12 cellular contexts compared by ENCODE assay signal in the genomic region with DNA sequence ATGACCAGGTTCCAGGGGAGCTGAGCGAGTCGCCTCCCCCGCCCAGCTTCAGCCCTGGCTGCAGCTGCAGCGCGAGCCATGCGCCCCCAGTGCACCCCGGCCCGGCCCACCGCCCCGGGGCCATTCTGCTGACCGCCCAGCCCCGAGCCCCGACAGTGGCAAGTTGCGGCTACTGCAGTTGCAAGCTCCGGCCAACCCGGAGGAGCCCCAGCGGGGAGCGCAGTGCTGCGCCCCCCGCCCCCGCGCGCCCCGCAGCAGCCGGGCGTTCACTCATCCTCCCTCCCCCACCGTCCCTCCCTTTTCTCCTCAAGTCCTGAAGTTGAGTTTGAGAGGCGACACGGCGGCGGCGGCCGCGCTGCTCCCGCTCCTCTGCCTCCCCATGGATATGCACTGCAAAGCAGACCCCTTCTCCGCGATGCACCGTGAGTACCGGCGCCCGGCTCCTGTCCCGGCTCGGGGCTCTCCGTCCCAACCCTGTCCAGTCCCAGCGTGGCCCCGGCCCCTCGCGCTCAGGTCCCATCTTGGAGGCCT. TPM values are rescaled to one million over a fixed set of nuclear protein-coding genes. Genes with fewer than 3 reads are reported as not detected.
DNase-seq lines count a peak whose midpoint lies in the region; ATAC-seq and TF ChIP-seq lines count a peak whose summit lies in the region.
"Had no signal": no experiment of that assay in that cellular context is flagged by ENCODE, and none has a peak within 500 bp of the region (broad histone marks: within the 10 kb centered on the region; RNA-seq: fewer than 3 reads in every experiment).

No MANE protein-coding gene starts in this region.

- H3K9ac ChIP-seq in skeletal muscle satellite cell (ENCODE audit: low read depth, low read length) (no peak overlapping the region), colonic mucosa (ENCODE audit: low read depth in 2 of 2, low read length in 2 of 2) (no peak overlapping the region)

- H3K9me2 ChIP-seq in hepatocyte (replicated peaks; ENCODE audit: insufficient read depth) = no peaks in the 10 kb centered on the region

- TF ChIP-seq CTCF in hepatocyte (IDR thresholded peaks at IDR 0.05; ENCODE audit: poor library complexity) (no peak), colonic mucosa (IDR thresholded peaks at IDR 0.05) (no peak)

- H3K79me2 ChIP-seq in hepatocyte = no peaks in the 10 kb centered on the region

- no peak overlapping the region for H3K27ac ChIP-seq in hepatocyte
- no peak overlapping the region for H3K27ac ChIP-seq in colonic mucosa

- H3K4me3 ChIP-seq in hepatocyte (no peak overlapping the region), skeletal muscle satellite cell (ENCODE audit: low read length) (no peak overlapping the region), colonic mucosa (no peak overlapping the region)
- H3K4me3 ChIP-seq: GM12878 had no signal

- CTCF ChIA-PET in activated CD8-positive, alpha-beta memory T cell treated with anti-CD3 and anti-CD28 coated beads, Interleukin-2, amount 10 ng/mL, durations not matched to agents 7 days and 5 days (lab: Charles Lee) = interaction anchor here (0.8 kb wide), 1 partner anchor 67 kb away, joined by 3 read pairs; no protein-coding TSS in a partner anchor

- DNase-seq in activated CD8-positive, alpha-beta memory T cell treated with anti-CD3 and anti-CD28 coated beads, Interleukin-2, amount 10 ng/mL, durations not matched to agents 7 days and 5 days = no peak
- no peak for DNase-seq in activated CD8-positive, alpha-beta memory T cell treated with anti-CD3 and anti-CD28 coated beads for 24 hours
- DNase-seq in NCI-H69 (lab: John Stamatoyannopoulos, UW) (peak; percentile 7), hepatocyte (ENCODE audit: low spot score) (no peak), SKM-1 (lab: John Stamatoyannopoulos, UW; ENCODE audit: unreplicated experiment) (no peak), cerebellar cortex (ENCODE audit: low spot score) (no peak), colonic mucosa (no peak)
- DNase-seq: amygdala, BE2C had no signal

- WGBS in hepatocyte (ENCODE audit: low lambda C conversion rate, missing lambda C conversion rate) = 2% methylated on average over 26 of the region's 48 CpGs

- peaks cover 24% of the 10 kb centered on the region for H3K4me1 Mint-ChIP-seq in activated CD8-positive, alpha-beta memory T cell treated with anti-CD3 and anti-CD28 coated beads, Interleukin-2, amount 10 ng/mL, durations not matched to agents 7 days and 5 days

- H3K27ac Mint-ChIP-seq in activated CD8-positive, alpha-beta memory T cell treated with anti-CD3 and anti-CD28 coated beads, Interleukin-2, amount 10 ng/mL, durations not matched to agents 7 days and 5 days = peak overlapping the region; percentile 35

- H3K9me3 ChIP-seq in hepatocyte (ENCODE audit: low read depth) (no peaks in the 10 kb centered on the region), skeletal muscle satellite cell (replicated peaks; ENCODE audit: low read length) (no peaks in the 10 kb centered on the region), colonic mucosa (no peaks in the 10 kb centered on the region)
- H3K9me3 ChIP-seq: BE2C had no signal

- intact Hi-C loops in colonic mucosa (cut with DNase I) = loop anchor here (10.0 kb wide), 2 partner anchors 71 to 129 kb away; no protein-coding TSS in a partner anchor

- no peak for ATAC-seq in activated CD8-positive, alpha-beta memory T cell treated with anti-CD3 and anti-CD28 coated beads, Interleukin-2, amount 10 ng/mL, durations not matched to agents 7 days and 5 days
- ATAC-seq: GM12878 had no signal

- peaks cover 88% of the 10 kb centered on the region for H3K27me3 Mint-ChIP-seq in activated CD8-positive, alpha-beta memory T cell treated with anti-CD3 and anti-CD28 coated beads, Interleukin-2, amount 10 ng/mL, durations not matched to agents 7 days and 5 days

- peaks cover 2% of the 10 kb centered on the region for H3K36me3 Mint-ChIP-seq in activated CD8-positive, alpha-beta memory T cell treated with anti-CD3 and anti-CD28 coated beads, Interleukin-2, amount 10 ng/mL, durations not matched to agents 7 days and 5 days

- H3K36me3 ChIP-seq in hepatocyte (replicated peaks; ENCODE audit: insufficient read depth, low read depth) = no peaks in the 10 kb centered on the region
- no peaks in the 10 kb centered on the region for H3K36me3 ChIP-seq in skeletal muscle satellite cell (ENCODE audit: insufficient read depth, low read length)
- H3K36me3 ChIP-seq in colonic mucosa = no peaks in the 10 kb centered on the region
- H3K36me3 ChIP-seq: BE2C had no signal

- H3K9me3 Mint-ChIP-seq in activated CD8-positive, alpha-beta memory T cell treated with anti-CD3 and anti-CD28 coated beads, Interleukin-2, amount 10 ng/mL, durations not matched to agents 7 days and 5 days (ENCODE audit: low read depth) = no peaks in the 10 kb centered on the region

- peak overlapping the region; percentile 77 for H3K4me2 ChIP-seq in hepatocyte
- peak overlapping the region; percentile 75 for H3K4me2 ChIP-seq in skeletal muscle satellite cell (ENCODE audit: low read length)

- peaks cover 100% of the 10 kb centered on the region for H3K27me3 ChIP-seq in hepatocyte
- peaks cover 94% of the 10 kb centered on the region for H3K27me3 ChIP-seq in skeletal muscle satellite cell (ENCODE audit: control insufficient read depth, insufficient read depth, low read length)
- H3K27me3 ChIP-seq in colonic mucosa = peaks cover 96% of the 10 kb centered on the region

- no peaks in the 10 kb centered on the region for H4K20me1 ChIP-seq in hepatocyte (ENCODE audit: insufficient read depth, poor library complexity, severe bottlenecking)

- H3K4me1 ChIP-seq in hepatocyte (ENCODE audit: insufficient read depth) = peaks cover 31% of the 10 kb centered on the region
- no peaks in the 10 kb centered on the region for H3K4me1 ChIP-seq in skeletal muscle satellite cell (ENCODE audit: control insufficient read depth, insufficient read depth, low read length)
- H3K4me1 ChIP-seq in colonic mucosa = no peaks in the 10 kb centered on the region
- H3K4me1 ChIP-seq: BE2C had no signal

- H2AFZ ChIP-seq in hepatocyte = no peak overlapping the region

- H3K4me3 Mint-ChIP-seq in activated CD8-positive, alpha-beta memory T cell treated with anti-CD3 and anti-CD28 coated beads, Interleukin-2, amount 10 ng/mL, durations not matched to agents 7 days and 5 days = peak overlapping the region; percentile 9

RNA-seq across cellular contexts. Expression of a gene that starts 0.6 kb away (rescaled TPM):
- not detected for total RNA-seq in activated CD8-positive, alpha-beta memory T cell treated with anti-CD3 and anti-CD28 coated beads, Interleukin-2, amount 10 ng/mL, durations not matched to agents 7 days and 5 days
- total RNA-seq in hepatocyte (not detected in 2 replicates), colonic mucosa (under 1 TPM in 1 of 2 donors, not detected in 1; 0.15 TPM)
- polyA plus RNA-seq in hepatocyte = not detected in 2 replicates
- not detected in 2 replicates for total RNA-seq in skeletal muscle satellite cell (2012; rRNA removed)
- total RNA-seq: fibroblast of villous mesenchyme, GM12878 had no signal
- polyA plus RNA-seq: GM12878 had no signal
